25 cellular contexts compared by ENCODE assay signal in genomic region chr20:854601-855000, GRCh38. TPM values are rescaled to one million over a fixed set of nuclear protein-coding genes. Genes with fewer than 3 reads are reported as not detected.
DNase-seq lines count a peak whose midpoint lies in the region; ATAC-seq, FAIRE-seq and TF ChIP-seq lines count a peak whose summit lies in the region.
"Had no signal": no experiment of that assay in that cellular context is flagged by ENCODE, and none has a peak within 500 bp of the region (broad histone marks: within the 10 kb centered on the region; RNA-seq: fewer than 3 reads in every experiment).

No MANE protein-coding gene starts in this region.

- H3K4me1 ChIP-seq in esophagus squamous epithelium (peaks cover 6 to 72% (median 37%) of the 10 kb centered on the region in 3 donors), vagina (peaks cover 13% of the 10 kb centered on the region)
- H3K4me1 ChIP-seq: sigmoid colon, thyroid gland had no signal

- H3K27me3 Mint-ChIP-seq in activated naive CD8-positive, alpha-beta T cell treated with anti-CD3 and anti-CD28 coated beads, Interleukin-2, amount 10 ng/mL, durations not matched to agents 7 days and 5 days, result no peaks in the 10 kb centered on the region
- no peaks in the 10 kb centered on the region for H3K27me3 Mint-ChIP-seq in activated naive CD8-positive, alpha-beta T cell treated with anti-CD3 and anti-CD28 coated beads, Interleukin-2, amount 50 U/mL, for 24 hours
- no peaks in the 10 kb centered on the region for H3K27me3 Mint-ChIP-seq in T-cell
- H3K27me3 Mint-ChIP-seq: activated CD4-positive, alpha-beta T cell treated with anti-CD3 and anti-CD28 coated beads for 36 hours; naive B cell had no signal

- no peak for DNase-seq in activated naive CD8-positive, alpha-beta T cell treated with anti-CD3 and anti-CD28 coated beads, Interleukin-2, amount 10 ng/mL, durations not matched to agents 7 days and 5 days
- no peak for DNase-seq in activated naive CD8-positive, alpha-beta T cell treated with anti-CD3 and anti-CD28 coated beads, Interleukin-2, amount 50 U/mL, for 24 hours
- DNase-seq in T-cell (no peak), esophagus squamous epithelium (lab: John Stamatoyannopoulos, UW) (no peak), urothelium cell line (ENCODE audit: low spot score) (no peak), GOT3 (lab: John Stamatoyannopoulos, UW) (no peak), vagina (ENCODE audit: extremely low spot score in 2 of 2) (no peak)
- DNase-seq: activated CD4-positive, alpha-beta T cell treated with anti-CD3 and anti-CD28 coated beads for 36 hours; activated naive CD4-positive, alpha-beta T cell treated with anti-CD3 and anti-CD28 coated beads, Interleukin-2, amount 50 U/mL, for 16 hours; kidney glomerular epithelial cell; midbrain; naive B cell; NCI-H1930; NCI-H524 treated with DMSO at 0.1 percent for 48 hours; NK-92 treated with Interleukin-12 subunit alpha and Interleukin-12 subunit beta, amount 100 ng/mL, for 24 hours; occipital lobe; PC-3; Right ventricle myocardium superior; sigmoid colon; stimulated activated CD4-positive, alpha-beta T cell treated with anti-CD3 and anti-CD28 coated beads, Interleukin-12 subunit alpha, Interleukin-12 subunit beta, amount 100 ng/mL, for 4 hours; stimulated activated CD4-positive, alpha-beta T cell treated with anti-CD3 and anti-CD28 coated beads, Interleukin-2, amount 100 ng/mL, for 48 hours; stomach; thyroid gland had no signal

- CTCF ChIA-PET in T-cell (lab: Charles Lee), result no interaction called here

- H3K4me3 ChIP-seq in esophagus squamous epithelium (no peak overlapping the region), vagina (no peak overlapping the region)
- H3K4me3 ChIP-seq: sigmoid colon, stomach, thyroid gland had no signal

- 27 to 69% methylated on average over 5 to 6 of the region's 6 CpGs for WGBS in esophagus squamous epithelium, 2 donors

- H3K27ac Mint-ChIP-seq in activated naive CD8-positive, alpha-beta T cell treated with anti-CD3 and anti-CD28 coated beads, Interleukin-2, amount 10 ng/mL, durations not matched to agents 7 days and 5 days, result peak overlapping the region; percentile 81
- H3K27ac Mint-ChIP-seq in activated naive CD8-positive, alpha-beta T cell treated with anti-CD3 and anti-CD28 coated beads, Interleukin-2, amount 50 U/mL, for 24 hours, result no peak overlapping the region
- H3K27ac Mint-ChIP-seq in T-cell, result peak overlapping the region; percentile 63 to 90
- H3K27ac Mint-ChIP-seq: activated CD4-positive, alpha-beta T cell treated with anti-CD3 and anti-CD28 coated beads for 36 hours had no signal

- peak overlapping the region in 3 of 4 donors; percentile 23 to 77 (median 63) for H3K27ac ChIP-seq in esophagus squamous epithelium
- no peak overlapping the region for H3K27ac ChIP-seq in vagina
- H3K27ac ChIP-seq: sigmoid colon, stomach, thyroid gland had no signal

- ATAC-seq in activated naive CD8-positive, alpha-beta T cell treated with anti-CD3 and anti-CD28 coated beads, Interleukin-2, amount 10 ng/mL, durations not matched to agents 7 days and 5 days (ENCODE audit: low read depth), result no peak
- ATAC-seq in activated naive CD8-positive, alpha-beta T cell treated with anti-CD3 and anti-CD28 coated beads, Interleukin-2, amount 50 U/mL, for 24 hours, result no peak
- no peak for ATAC-seq in T-cell (replicated peaks in 1 of 4)
- ATAC-seq: activated CD4-positive, alpha-beta T cell treated with anti-CD3 and anti-CD28 coated beads for 36 hours; HCT116; HepG2; PC-3 had no signal

- H3K36me3 Mint-ChIP-seq in activated naive CD8-positive, alpha-beta T cell treated with anti-CD3 and anti-CD28 coated beads, Interleukin-2, amount 10 ng/mL, durations not matched to agents 7 days and 5 days, result peaks cover 39% of the 10 kb centered on the region
- no peaks in the 10 kb centered on the region for H3K36me3 Mint-ChIP-seq in activated naive CD8-positive, alpha-beta T cell treated with anti-CD3 and anti-CD28 coated beads, Interleukin-2, amount 50 U/mL, for 24 hours (ENCODE audit: low read depth)
- peaks cover 16% of the 10 kb centered on the region for H3K36me3 Mint-ChIP-seq in T-cell

- H3K36me3 ChIP-seq in esophagus squamous epithelium (no peaks in the 10 kb centered on the region), vagina (no peaks in the 10 kb centered on the region)
- H3K36me3 ChIP-seq: sigmoid colon, stomach, thyroid gland had no signal

- TF ChIP-seq POLR2A in esophagus squamous epithelium (IDR thresholded peaks at IDR 0.05), result no peak
- TF ChIP-seq POLR2A in vagina (IDR thresholded peaks at IDR 0.05), result no peak

- H3K4me1 Mint-ChIP-seq in activated naive CD8-positive, alpha-beta T cell treated with anti-CD3 and anti-CD28 coated beads, Interleukin-2, amount 10 ng/mL, durations not matched to agents 7 days and 5 days, result peaks cover 77% of the 10 kb centered on the region
- peaks cover 59% of the 10 kb centered on the region for H3K4me1 Mint-ChIP-seq in activated naive CD8-positive, alpha-beta T cell treated with anti-CD3 and anti-CD28 coated beads, Interleukin-2, amount 50 U/mL, for 24 hours
- peaks cover 75 to 84% (median 81%) of the 10 kb centered on the region in 3 donors for H3K4me1 Mint-ChIP-seq in T-cell

- intact Hi-C loops in esophagus squamous epithelium (cut with DNase I), result no loop called here
- intact Hi-C loops in vagina (cut with DNase I), result no loop called here

- H3K27me3 ChIP-seq in esophagus squamous epithelium (no peaks in the 10 kb centered on the region), vagina (no peaks in the 10 kb centered on the region)
- H3K27me3 ChIP-seq: sigmoid colon, stomach, thyroid gland had no signal

- no peak overlapping the region for H3K4me3 Mint-ChIP-seq in activated naive CD8-positive, alpha-beta T cell treated with anti-CD3 and anti-CD28 coated beads, Interleukin-2, amount 10 ng/mL, durations not matched to agents 7 days and 5 days
- H3K4me3 Mint-ChIP-seq in activated naive CD8-positive, alpha-beta T cell treated with anti-CD3 and anti-CD28 coated beads, Interleukin-2, amount 50 U/mL, for 24 hours, result no peak overlapping the region
- H3K4me3 Mint-ChIP-seq in T-cell, result no peak overlapping the region
- H3K4me3 Mint-ChIP-seq: activated CD4-positive, alpha-beta T cell treated with anti-CD3 and anti-CD28 coated beads for 36 hours; naive B cell had no signal

- peak; percentile 96 for FAIRE-seq in urothelium cell line (lab: Jason Lieb, UNC)
- FAIRE-seq: HepG2 had no signal

- H3K9me3 Mint-ChIP-seq in activated naive CD8-positive, alpha-beta T cell treated with anti-CD3 and anti-CD28 coated beads, Interleukin-2, amount 10 ng/mL, durations not matched to agents 7 days and 5 days, result peaks cover 3% of the 10 kb centered on the region
- no peaks in the 10 kb centered on the region for H3K9me3 Mint-ChIP-seq in activated naive CD8-positive, alpha-beta T cell treated with anti-CD3 and anti-CD28 coated beads, Interleukin-2, amount 50 U/mL, for 24 hours
- H3K9me3 Mint-ChIP-seq in T-cell, result peaks cover 0 to 7% (median 0%) of the 10 kb centered on the region in 3 donors

- POLR2A ChIA-PET in activated naive CD8-positive, alpha-beta T cell treated with anti-CD3 and anti-CD28 coated beads, Interleukin-2, amount 10 ng/mL, durations not matched to agents 7 days and 5 days (lab: Charles Lee), result interaction anchor here (1.3 to 2.4 kb wide), 3 partner anchors 8 to 21 kb away, joined by 6 to 18 read pairs (median 11); partner anchors contain the start of gene FAM110A
- POLR2A ChIA-PET in T-cell (lab: Charles Lee), result no interaction called here

- H3K9me3 ChIP-seq in esophagus squamous epithelium, result no peaks in the 10 kb centered on the region
- no peaks in the 10 kb centered on the region for H3K9me3 ChIP-seq in vagina
- H3K9me3 ChIP-seq: sigmoid colon, stomach, thyroid gland had no signal

- TF ChIP-seq CTCF in esophagus squamous epithelium (IDR thresholded peaks at IDR 0.05) (no peak), vagina (IDR thresholded peaks at IDR 0.05) (no peak)

RNA-seq across cellular contexts. Expression of gene FAM110A, which starts 21.1 kb away (rescaled TPM):
- total RNA-seq in activated naive CD8-positive, alpha-beta T cell treated with anti-CD3 and anti-CD28 coated beads, Interleukin-2, amount 10 ng/mL, durations not matched to agents 7 days and 5 days, result 10 to 100 TPM; 44.5 to 50.6 TPM
- total RNA-seq in T-cell, result 10 to 100 TPM; 12.7 to 27.9 (median 26.9) TPM
- 10 to 100 TPM; 15.3 to 46.6 (median 27.1) TPM for total RNA-seq in esophagus squamous epithelium
- total RNA-seq in vagina, result 11.8 TPM
